2 cellular contexts compared by ENCODE assay signal in the genomic region with DNA sequence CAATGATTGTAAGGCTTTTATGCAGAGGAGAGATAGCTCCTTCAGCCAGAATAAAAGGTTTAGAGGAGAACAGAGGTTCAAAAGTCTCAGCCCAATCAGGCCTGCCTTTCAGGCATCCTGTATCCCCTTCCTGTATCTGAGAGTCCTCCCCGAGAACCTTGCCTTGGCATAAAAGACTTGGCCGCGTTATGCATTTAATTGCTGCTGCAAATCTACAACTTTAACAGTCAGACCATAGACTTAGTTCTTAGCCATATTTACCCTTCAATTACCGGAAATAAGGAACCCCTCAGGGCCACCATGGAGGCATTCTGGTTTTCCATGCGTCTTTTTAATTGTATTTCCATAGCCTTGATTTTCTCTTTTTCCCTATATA.
TF ChIP-seq lines count a peak whose summit lies in the region.

No MANE protein-coding gene starts in this region.

TF ChIP-seq in SK-N-SH, 30 proteins besides CTCF, POLR2A, EP300 and RAD21:
- no peak for TF ChIP-seq RXRA (IDR thresholded peaks at IDR 0.05; ENCODE audit: borderline replicate concordance, low read depth)
- TF ChIP-seq MXI1 (IDR thresholded peaks at IDR 0.05; ENCODE audit: low read depth, low read length) = no peak
- no peak for TF ChIP-seq MEF2A (IDR thresholded peaks at IDR 0.05; ENCODE audit: borderline replicate concordance, low read depth)
- no peak for TF ChIP-seq GABPA (IDR thresholded peaks at IDR 0.05; ENCODE audit: low read depth)
- TF ChIP-seq, protein P1, sequence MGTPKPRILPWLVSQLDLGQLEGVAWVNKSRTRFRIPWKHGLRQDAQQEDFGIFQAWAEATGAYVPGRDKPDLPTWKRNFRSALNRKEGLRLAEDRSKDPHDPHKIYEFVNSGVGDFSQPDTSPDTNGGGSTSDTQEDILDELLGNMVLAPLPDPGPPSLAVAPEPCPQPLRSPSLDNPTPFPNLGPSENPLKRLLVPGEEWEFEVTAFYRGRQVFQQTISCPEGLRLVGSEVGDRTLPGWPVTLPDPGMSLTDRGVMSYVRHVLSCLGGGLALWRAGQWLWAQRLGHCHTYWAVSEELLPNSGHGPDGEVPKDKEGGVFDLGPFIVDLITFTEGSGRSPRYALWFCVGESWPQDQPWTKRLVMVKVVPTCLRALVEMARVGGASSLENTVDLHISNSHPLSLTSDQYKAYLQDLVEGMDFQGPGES (IDR thresholded peaks at IDR 0.05; ENCODE audit: low read depth, low read length) = no peak
- TF ChIP-seq CHD2 (IDR thresholded peaks at IDR 0.05; ENCODE audit: low read length, partially characterized antibody) = no peak
- TF ChIP-seq NRF1 (IDR thresholded peaks at IDR 0.05; ENCODE audit: low read depth, low read length) = no peak
- TF ChIP-seq, protein P2, sequence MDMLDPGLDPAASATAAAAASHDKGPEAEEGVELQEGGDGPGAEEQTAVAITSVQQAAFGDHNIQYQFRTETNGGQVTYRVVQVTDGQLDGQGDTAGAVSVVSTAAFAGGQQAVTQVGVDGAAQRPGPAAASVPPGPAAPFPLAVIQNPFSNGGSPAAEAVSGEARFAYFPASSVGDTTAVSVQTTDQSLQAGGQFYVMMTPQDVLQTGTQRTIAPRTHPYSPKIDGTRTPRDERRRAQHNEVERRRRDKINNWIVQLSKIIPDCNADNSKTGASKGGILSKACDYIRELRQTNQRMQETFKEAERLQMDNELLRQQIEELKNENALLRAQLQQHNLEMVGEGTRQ (IDR thresholded peaks at IDR 0.05; ENCODE audit: borderline replicate concordance, low read depth, low read length) = no peak
- TF ChIP-seq FOXJ3 (CRISPR knock-in tag; IDR thresholded peaks at IDR 0.05) = no peak

TF ChIP-seq in SK-N-SH treated with all-trans-retinoic acid at 6 μM for 48 hours, 23 proteins besides CTCF, POLR2A, EP300 and RAD21:
- TF ChIP-seq, protein P3, sequence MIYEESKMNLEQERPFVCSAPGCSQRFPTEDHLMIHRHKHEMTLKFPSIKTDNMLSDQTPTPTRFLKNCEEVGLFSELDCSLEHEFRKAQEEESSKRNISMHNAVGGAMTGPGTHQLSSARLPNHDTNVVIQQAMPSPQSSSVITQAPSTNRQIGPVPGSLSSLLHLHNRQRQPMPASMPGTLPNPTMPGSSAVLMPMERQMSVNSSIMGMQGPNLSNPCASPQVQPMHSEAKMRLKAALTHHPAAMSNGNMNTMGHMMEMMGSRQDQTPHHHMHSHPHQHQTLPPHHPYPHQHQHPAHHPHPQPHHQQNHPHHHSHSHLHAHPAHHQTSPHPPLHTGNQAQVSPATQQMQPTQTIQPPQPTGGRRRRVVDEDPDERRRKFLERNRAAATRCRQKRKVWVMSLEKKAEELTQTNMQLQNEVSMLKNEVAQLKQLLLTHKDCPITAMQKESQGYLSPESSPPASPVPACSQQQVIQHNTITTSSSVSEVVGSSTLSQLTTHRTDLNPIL (CRISPR knock-in tag; IDR thresholded peaks at IDR 0.05; ENCODE audit: low read depth) = no peak
- TF ChIP-seq, protein P4, sequence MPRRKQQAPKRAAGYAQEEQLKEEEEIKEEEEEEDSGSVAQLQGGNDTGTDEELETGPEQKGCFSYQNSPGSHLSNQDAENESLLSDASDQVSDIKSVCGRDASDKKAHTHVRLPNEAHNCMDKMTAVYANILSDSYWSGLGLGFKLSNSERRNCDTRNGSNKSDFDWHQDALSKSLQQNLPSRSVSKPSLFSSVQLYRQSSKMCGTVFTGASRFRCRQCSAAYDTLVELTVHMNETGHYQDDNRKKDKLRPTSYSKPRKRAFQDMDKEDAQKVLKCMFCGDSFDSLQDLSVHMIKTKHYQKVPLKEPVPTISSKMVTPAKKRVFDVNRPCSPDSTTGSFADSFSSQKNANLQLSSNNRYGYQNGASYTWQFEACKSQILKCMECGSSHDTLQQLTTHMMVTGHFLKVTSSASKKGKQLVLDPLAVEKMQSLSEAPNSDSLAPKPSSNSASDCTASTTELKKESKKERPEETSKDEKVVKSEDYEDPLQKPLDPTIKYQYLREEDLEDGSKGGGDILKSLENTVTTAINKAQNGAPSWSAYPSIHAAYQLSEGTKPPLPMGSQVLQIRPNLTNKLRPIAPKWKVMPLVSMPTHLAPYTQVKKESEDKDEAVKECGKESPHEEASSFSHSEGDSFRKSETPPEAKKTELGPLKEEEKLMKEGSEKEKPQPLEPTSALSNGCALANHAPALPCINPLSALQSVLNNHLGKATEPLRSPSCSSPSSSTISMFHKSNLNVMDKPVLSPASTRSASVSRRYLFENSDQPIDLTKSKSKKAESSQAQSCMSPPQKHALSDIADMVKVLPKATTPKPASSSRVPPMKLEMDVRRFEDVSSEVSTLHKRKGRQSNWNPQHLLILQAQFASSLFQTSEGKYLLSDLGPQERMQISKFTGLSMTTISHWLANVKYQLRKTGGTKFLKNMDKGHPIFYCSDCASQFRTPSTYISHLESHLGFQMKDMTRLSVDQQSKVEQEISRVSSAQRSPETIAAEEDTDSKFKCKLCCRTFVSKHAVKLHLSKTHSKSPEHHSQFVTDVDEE (CRISPR knock-in tag; IDR thresholded peaks at IDR 0.05) = no peak
TF ChIP-seq in SK-N-SH treated with all-trans-retinoic acid at 6 μM for 48 hours: peak in this region for 0.
